In genomic region chr13:85528578-85529215, GRCh38 we compare ENCODE assay signal across 14 cellular contexts.
A peak's percentile ranks its signal among the peaks of the same experiment; 100 is the strongest.
DNase-seq lines count a peak whose midpoint lies in the region; ATAC-seq and TF ChIP-seq lines count a peak whose summit lies in the region.
"Had no signal": no experiment of that assay in that cellular context is flagged by ENCODE, and none has a peak within 500 bp of the region (broad histone marks: within the 10 kb centered on the region; RNA-seq: fewer than 3 reads in every experiment).

No MANE protein-coding gene starts in this region.

- no peak overlapping the region for H3K4me3 ChIP-seq in HFF-Myc (replicated peaks; ENCODE audit: low read depth, low read length)

- DNase-seq in HFF-Myc (ENCODE audit: extremely low read depth, low read depth) (peak; percentile 35), amniotic stem cell (lab: John Stamatoyannopoulos, UW) (peak; percentile 64), globus pallidus (ENCODE audit: low spot score) (peak; percentile 84), occipital lobe (lab: John Stamatoyannopoulos, UW) (no peak), ACHN (no peak), T-helper 9 cell (no peak)
- DNase-seq: activated CD8-positive, alpha-beta memory T cell treated with anti-CD3 and anti-CD28 coated beads, Interleukin-2, amount 50 U/mL, for 4 hours; AML-193; aorta; NCI-H1417; T1000 had no signal

- ATAC-seq in GM21515 (IDR thresholded peaks at IDR 0.05; ENCODE audit: unreplicated experiment) = no peak
- ATAC-seq: esophagus mucosa had no signal

- TF ChIP-seq CTCF in 22Rv1 (IDR thresholded peaks at IDR 0.05) = no peak
- no peak for TF ChIP-seq CTCF in HFF-Myc (IDR thresholded peaks at IDR 0.05; ENCODE audit: low read depth, low read length, missing control alignments)

- peak overlapping the region; percentile 75 for H3K27ac ChIP-seq in 22Rv1

- in situ Hi-C loops in ACHN (cut with HindIII; ENCODE audit: low pct_ligation_motif_present, low pct_unique_long_range_greater_than_20kb, low sequenced_read_pairs) = no loop called here

Comparison
In these comparisons a context has a peak if more than half of its experiments do, and no peak if none do; other contexts are left out.
1. DNase-seq: peak in HFF-Myc (single experiment), amniotic stem cell (single experiment) and globus pallidus (single experiment); none in occipital lobe (single experiment), ACHN (single experiment) and T-helper 9 cell (single experiment).